Comparison of ENCODE assay signal across 8 cellular contexts in genomic region chr7:29987821-29988317, GRCh38. TPM values are rescaled to one million over a fixed set of nuclear protein-coding genes. Genes with fewer than 3 reads are reported as not detected.
DNase-seq lines count a peak whose midpoint lies in the region; ATAC-seq and TF ChIP-seq lines count a peak whose summit lies in the region.

No MANE protein-coding gene starts in this region.

- ATAC-seq in GM21447 (IDR thresholded peaks at IDR 0.05; ENCODE audit: unreplicated experiment): no peak
- no peak for ATAC-seq in GM19397 (IDR thresholded peaks at IDR 0.05; ENCODE audit: unreplicated experiment)
- ATAC-seq in GM18907 (IDR thresholded peaks at IDR 0.05; ENCODE audit: unreplicated experiment): no peak

- H3K9me3 ChIP-seq in OCI-LY3 (ENCODE audit: insufficient read depth, low read length): no peaks in the 10 kb centered on the region
- H3K9me3 ChIP-seq in muscle layer of colon (ENCODE audit: low read length): no peaks in the 10 kb centered on the region

- H3K4me1 ChIP-seq in OCI-LY3 (ENCODE audit: low read length) (peaks cover 30% of the 10 kb centered on the region), muscle layer of colon (ENCODE audit: insufficient read depth, low read length) (peaks cover 19% of the 10 kb centered on the region)

- DNase-seq in 8988T (peak; percentile 22), GF-D8 (lab: John Stamatoyannopoulos, UW) (peak; percentile 50), dermis blood vessel endothelial cell (peak; percentile 83)

- TF ChIP-seq CTCF in OCI-LY3 (IDR thresholded peaks at IDR 0.05; ENCODE audit: low read depth, low read length): no peak

- H4K20me1 ChIP-seq in OCI-LY3 (ENCODE audit: insufficient read depth, low read length): no peaks in the 10 kb centered on the region

- H3K36me3 ChIP-seq in OCI-LY3 (replicated peaks; ENCODE audit: low read depth, low read length): no peaks in the 10 kb centered on the region
- no peaks in the 10 kb centered on the region for H3K36me3 ChIP-seq in muscle layer of colon (ENCODE audit: insufficient read depth, low read length)

- no peaks in the 10 kb centered on the region for H3K27me3 ChIP-seq in OCI-LY3 (ENCODE audit: low read depth, low read length)
- no peaks in the 10 kb centered on the region for H3K27me3 ChIP-seq in muscle layer of colon (ENCODE audit: control insufficient read depth in 1 of 2, insufficient read depth in 2 of 2, low read length in 2 of 2)

- no peak overlapping the region for H3K27ac ChIP-seq in OCI-LY3 (ENCODE audit: low read length)
- peak overlapping the region; percentile 93 for H3K27ac ChIP-seq in muscle layer of colon (ENCODE audit: low read depth, low read length)

- H3K4me2 ChIP-seq in OCI-LY3 (ENCODE audit: low read length): peak overlapping the region; percentile 78

- H3K4me3 ChIP-seq in OCI-LY3 (ENCODE audit: low read length): peak overlapping the region; percentile 95
- peak overlapping the region in 1 of 2 donors; percentile 73 for H3K4me3 ChIP-seq in muscle layer of colon (ENCODE audit: low read depth in 1 of 2, low read length in 2 of 2)

- H2AFZ ChIP-seq in OCI-LY3 (ENCODE audit: low read depth, low read length): no peak overlapping the region

- H3K9ac ChIP-seq in OCI-LY3 (ENCODE audit: low read length) (no peak overlapping the region; the same call in 1 of the 2 replicates), muscle layer of colon (ENCODE audit: low read length) (peak overlapping the region; percentile 18)

- H3K79me2 ChIP-seq in OCI-LY3 (ENCODE audit: low read length): peaks cover 12% of the 10 kb centered on the region

RNA-seq across cellular contexts. Expression of gene SCRN1, which starts 1.7 kb away (rescaled TPM):
- 94.6 and 95.5 TPM in 2 replicates for total RNA-seq in dermis blood vessel endothelial cell

RNA-seq across cellular contexts. Expression of gene FKBP14, which starts 38.6 kb away (rescaled TPM):
- 15.5 and 18.2 TPM in 2 replicates for total RNA-seq in dermis blood vessel endothelial cell

RNA-seq across cellular contexts. Expression of gene PLEKHA8, which starts 40.3 kb away (rescaled TPM):
- 19.1 and 22.8 TPM in 2 replicates for total RNA-seq in dermis blood vessel endothelial cell

Comparison
In these comparisons a context has a peak if more than half of its experiments do, and no peak if none do; other contexts are left out.
1. DNase-seq: peak in every context shown above with its lines; median percentile 83 in dermis blood vessel endothelial cell; 50 in GF-D8; 22 in 8988T.